Comparison of ENCODE assay signal across 8 cellular contexts in the genomic region with DNA sequence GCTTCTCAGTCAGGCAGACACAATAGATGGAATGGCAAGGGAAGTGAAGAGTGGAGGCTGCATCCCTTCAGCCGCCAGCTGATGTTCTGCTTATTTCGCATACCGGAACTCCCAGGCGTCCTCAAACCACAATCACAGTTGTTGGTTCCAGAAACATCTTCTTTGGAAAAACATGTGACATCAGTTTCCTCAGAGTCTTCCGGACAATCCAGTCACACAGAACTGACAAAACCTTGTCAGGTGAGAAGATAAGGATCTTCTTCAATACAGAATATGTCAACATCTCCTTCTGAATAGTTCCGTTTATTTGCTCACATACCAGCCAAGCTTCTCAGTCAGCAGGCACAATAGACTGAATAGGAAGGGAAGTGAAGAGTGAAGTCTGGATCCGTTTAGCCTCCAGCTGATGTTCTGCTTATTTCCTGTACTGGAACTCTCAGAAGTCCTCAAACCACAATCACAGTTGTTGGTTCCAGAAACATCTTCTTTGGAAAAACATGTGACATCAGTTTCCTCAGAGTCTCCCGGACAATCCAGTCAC. TPM values are rescaled to one million over a fixed set of nuclear protein-coding genes. Genes with fewer than 3 reads are reported as not detected.
DNase-seq lines count a peak whose midpoint lies in the region; ATAC-seq and TF ChIP-seq lines count a peak whose summit lies in the region.

No MANE protein-coding gene starts in this region.

- peak; percentile 63 for ATAC-seq in naive thymus-derived CD4-positive, alpha-beta T cell
- no peak for ATAC-seq in HG02981 (IDR thresholded peaks at IDR 0.05; ENCODE audit: unreplicated experiment)

- no peaks in the 10 kb centered on the region for H3K36me3 ChIP-seq in naive thymus-derived CD4-positive, alpha-beta T cell (ENCODE audit: control insufficient read depth in 2 of 3, insufficient read depth in 3 of 3, low read length in 3 of 3)
- H3K36me3 ChIP-seq in ovary = no peaks in the 10 kb centered on the region

- no peak for TF ChIP-seq CTCF in ovary (IDR thresholded peaks at IDR 0.05)

- H3K4me3 Mint-ChIP-seq in naive thymus-derived CD4-positive, alpha-beta T cell = peak overlapping the region; percentile 77 to 98 (median 84)

- H3K4me1 Mint-ChIP-seq in naive thymus-derived CD4-positive, alpha-beta T cell = peaks cover 48 to 67% (median 59%) of the 10 kb centered on the region in 7 donors

- H3K27me3 ChIP-seq in naive thymus-derived CD4-positive, alpha-beta T cell (ENCODE audit: control insufficient read depth in 2 of 2, insufficient read depth in 2 of 2, low read length in 2 of 2) = no peaks in the 10 kb centered on the region
- H3K27me3 ChIP-seq in ovary = no peaks in the 10 kb centered on the region

- DNase-seq in CD1c-positive myeloid dendritic cell (ENCODE audit: extremely low spot score) (peak; percentile 92), NOMO-1 treated with DMSO at 0.1 percent for 48 hours (lab: John Stamatoyannopoulos, UW; ENCODE audit: unreplicated experiment) (peak; percentile 85), DMS 273 (lab: John Stamatoyannopoulos, UW; ENCODE audit: unreplicated experiment) (no peak), ovary (no peak), LoVo (ENCODE audit: low spot score) (no peak)
- peak in 4 of 9 donors; percentile 55 to 66 (median 62) for DNase-seq in naive thymus-derived CD4-positive, alpha-beta T cell

- peak overlapping the region; percentile 83 to 98 (median 92) for H3K27ac Mint-ChIP-seq in naive thymus-derived CD4-positive, alpha-beta T cell

- H3K9me3 ChIP-seq in naive thymus-derived CD4-positive, alpha-beta T cell (ENCODE audit: control insufficient read depth in 2 of 3, low read length in 3 of 3) = peaks cover 0 to 16% (median 0%) of the 10 kb centered on the region in 3 experiments
- H3K9me3 ChIP-seq in ovary = no peaks in the 10 kb centered on the region

- WGBS in ovary, 3 donors = 67 to 70% (median 69%) methylated on average over 8 of the region's 8 CpGs

- CTCF ChIA-PET in naive thymus-derived CD4-positive, alpha-beta T cell (lab: Charles Lee) = interaction anchor here (0.7 to 1.4 kb wide), 6 partner anchors 9 to 240 kb away, joined by 3 to 8 read pairs (median 4); no protein-coding TSS in a partner anchor

- TF ChIP-seq POLR2A in ovary (IDR thresholded peaks at IDR 0.05) = no peak

- intact Hi-C loops in naive thymus-derived CD4-positive, alpha-beta T cell (cut with micrococcal nuclease) = loop anchor here (1.0 to 5.0 kb wide), 6 partner anchors 9 to 219 kb away; partner anchors contain the start of genes CCDC97 (in 1 of the 2) and TGFB1 (in 1 of the 2)
- intact Hi-C loops in ovary (cut with DNase I) = no loop called here

- H3K4me1 ChIP-seq in naive thymus-derived CD4-positive, alpha-beta T cell (ENCODE audit: control insufficient read depth in 2 of 2, insufficient read depth in 2 of 2, low read length in 2 of 2) = peaks cover 32 to 46% of the 10 kb centered on the region in 2 donors
- no peaks in the 10 kb centered on the region for H3K4me1 ChIP-seq in ovary (ENCODE audit: insufficient read depth)

- TF ChIP-seq EP300 in ovary (IDR thresholded peaks at IDR 0.05) = no peak

- peak overlapping the region; percentile 72 for H3K27ac ChIP-seq in cingulate gyrus (ENCODE audit: low read depth, low read length)
- peak overlapping the region; percentile 75 for H3K27ac ChIP-seq in naive thymus-derived CD4-positive, alpha-beta T cell (ENCODE audit: low read depth, low read length)
- H3K27ac ChIP-seq in ovary = no peak overlapping the region

- peaks cover 5 to 44% (median 18%) of the 10 kb centered on the region in 11 donors for H3K9me3 Mint-ChIP-seq in naive thymus-derived CD4-positive, alpha-beta T cell

- H3K4me3 ChIP-seq in naive thymus-derived CD4-positive, alpha-beta T cell (ENCODE audit: low read length) = peak overlapping the region; percentile 46
- H3K4me3 ChIP-seq in ovary = no peak overlapping the region

- peaks cover 0 to 36% (median 6%) of the 10 kb centered on the region in 5 donors for H3K36me3 Mint-ChIP-seq in naive thymus-derived CD4-positive, alpha-beta T cell

- POLR2A ChIA-PET in naive thymus-derived CD4-positive, alpha-beta T cell (lab: Charles Lee) = interaction anchor here (0.8 to 9.5 kb wide), 11 partner anchors 10 to 753 kb away, joined by 3 to 208 read pairs (median 7); partner anchors contain the start of genes B9D2 and CEACAM21

- H3K27me3 Mint-ChIP-seq in naive thymus-derived CD4-positive, alpha-beta T cell = peaks cover 0 to 13% (median 5%) of the 10 kb centered on the region in 5 donors

RNA-seq across cellular contexts. Expression of gene CEACAM21, which starts 45.1 kb away (rescaled TPM):
- 10 to 100 TPM; 40.1 to 64.5 (median 50.0) TPM for total RNA-seq in naive thymus-derived CD4-positive, alpha-beta T cell
- 10 to 100 TPM; 27.7 to 43.6 TPM for polyA plus RNA-seq in naive thymus-derived CD4-positive, alpha-beta T cell
- total RNA-seq in ovary = 1 to 10 TPM in 3 of 7 donors, under 1 TPM in 2, not detected in 2; 0.25 to 1.8 (median 1.1) TPM
- 10 to 100 TPM in 1 of 2 donors, 1 to 10 TPM in 1; 3.0 to 11.4 TPM for polyA plus RNA-seq in ovary

Comparison
In these comparisons a context has a peak if more than half of its experiments do, and no peak if none do; other contexts are left out.
1. DNase-seq: peak in CD1c-positive myeloid dendritic cell (single experiment) and NOMO-1 treated with DMSO at 0.1 percent for 48 hours (single experiment); none in DMS 273 (single experiment), ovary (0 of 5) and LoVo (single experiment).
2. H3K27ac ChIP-seq: peak in cingulate gyrus (single experiment) and naive thymus-derived CD4-positive, alpha-beta T cell (single experiment); none in ovary (0 of 2).
3. RNA of gene CEACAM21, which starts 45.1 kb away (total RNA-seq): 40.1 to 64.5 TPM in naive thymus-derived CD4-positive, alpha-beta T cell; 0.25 to 1.8 TPM in ovary; every median in the first group is over 10 times any median in the second.
4. intact Hi-C loops: an anchor here in naive thymus-derived CD4-positive, alpha-beta T cell (1.0 to 5.0 kb wide); none called in ovary.